Comparison of ENCODE assay signal across 16 cellular contexts in the genomic region with DNA sequence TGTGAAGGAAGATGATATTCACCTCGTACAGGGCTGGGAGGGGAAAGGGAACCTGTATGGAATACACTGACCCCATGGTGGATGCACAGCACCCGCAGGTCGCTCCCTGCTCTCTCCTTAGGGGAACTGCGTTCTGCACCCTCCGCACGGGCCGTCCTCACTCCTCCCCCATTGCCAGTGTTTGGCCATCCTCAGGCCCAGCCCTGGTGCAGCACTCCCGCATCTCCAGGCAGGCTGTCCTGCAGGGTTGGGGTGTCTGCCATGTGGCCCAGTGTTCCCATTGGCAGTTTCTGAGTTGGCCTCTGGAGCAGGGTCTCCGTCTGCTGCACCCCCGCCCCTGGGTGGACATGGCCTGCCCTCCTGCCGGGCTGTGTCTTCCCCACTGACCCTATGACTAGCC. TPM values are rescaled to one million over a fixed set of nuclear protein-coding genes. Genes with fewer than 3 reads are reported as not detected.
DNase-seq lines count a peak whose midpoint lies in the region; ATAC-seq, FAIRE-seq and TF ChIP-seq lines count a peak whose summit lies in the region.
"Had no signal": no experiment of that assay in that cellular context is flagged by ENCODE, and none has a peak within 500 bp of the region (broad histone marks: within the 10 kb centered on the region; RNA-seq: fewer than 3 reads in every experiment).

No MANE protein-coding gene starts in this region.

- no peak for ATAC-seq in Right ventricle myocardium inferior
- ATAC-seq: CD8-positive, alpha-beta T cell; K562 had no signal

- H3K4me1 ChIP-seq in HUES64 (ENCODE audit: insufficient read depth, low read length) (peaks cover 23% of the 10 kb centered on the region), kidney (ENCODE audit: control insufficient read depth in 1 of 2, insufficient read depth in 1 of 2, low read depth in 1 of 2, low read length in 2 of 2) (no peaks in the 10 kb centered on the region)

- no peaks in the 10 kb centered on the region for H3K9me3 ChIP-seq in HUES64 (ENCODE audit: insufficient read depth, low read depth, low read length)
- H3K9me3 ChIP-seq in kidney (ENCODE audit: control insufficient read depth in 1 of 2, low read length in 2 of 2): no peaks in the 10 kb centered on the region

- H3K9ac ChIP-seq in HUES64 (ENCODE audit: low read depth, low read length) (peak overlapping the region; percentile 40; the same call in 1 of the 2 replicates), kidney (ENCODE audit: low read length in 2 of 2) (no peak overlapping the region)

- FAIRE-seq in kidney (lab: Jason Lieb, UNC) (no peak), RCC 7860 (lab: Jason Lieb, UNC) (no peak)
- FAIRE-seq: GM19239, H54, HTR-8/SVneo, K562 had no signal

- no peak overlapping the region for H3K4me3 ChIP-seq in HUES64 (ENCODE audit: low read length)
- H3K4me3 ChIP-seq in kidney (ENCODE audit: low read length in 2 of 2): no peak overlapping the region
- H3K4me3 ChIP-seq: K562 had no signal

- H3K27ac ChIP-seq in HUES64 (ENCODE audit: low read depth, low read length): no peak overlapping the region
- H3K27ac ChIP-seq in kidney (ENCODE audit: low read depth in 2 of 2, low read length in 2 of 2): no peak overlapping the region
- H3K27ac ChIP-seq: 22Rv1 had no signal

- no peak for TF ChIP-seq CTCF in kidney (IDR thresholded peaks at IDR 0.05; ENCODE audit: borderline replicate concordance, extremely low read depth, insufficient read depth)

- intact Hi-C loops in Right ventricle myocardium inferior (cut with DNase I) (no loop called here), cardiac septum (cut with DNase I) (no loop called here), kidney (cut with DNase I) (no loop called here)

- WGBS in HUES64: 90% methylated on average over 11 of the region's 11 CpGs

- H3K27me3 ChIP-seq in HUES64 (ENCODE audit: insufficient read depth, low read length): no peaks in the 10 kb centered on the region

- peak; percentile 52 for DNase-seq in Right ventricle myocardium inferior (ENCODE audit: missing footprints)
- no peak for DNase-seq in cardiac septum (ENCODE audit: low spot score)
- DNase-seq in kidney: peak; percentile 49
- DNase-seq in NCI-H510A treated with DMSO at 0.1 percent for 48 hours (lab: John Stamatoyannopoulos, UW): no peak
- DNase-seq in RCC 7860 (ENCODE audit: low spot score): no peak
- DNase-seq in KG1 (lab: John Stamatoyannopoulos, UW): no peak
- DNase-seq: CD8-positive, alpha-beta T cell; DND-41; GDM1 had no signal

- H3K36me3 ChIP-seq in HUES64 (ENCODE audit: insufficient read depth, low read length) (no peaks in the 10 kb centered on the region), kidney (ENCODE audit: control insufficient read depth in 1 of 2, insufficient read depth in 2 of 2, low read length in 2 of 2) (no peaks in the 10 kb centered on the region)

RNA-seq across cellular contexts. Expression of gene PARVG, which starts 19.1 kb away (rescaled TPM):
- total RNA-seq in Right ventricle myocardium inferior: 3.1 TPM
- 2.1 TPM for total RNA-seq in cardiac septum
- polyA plus RNA-seq in HUES64 (2013, experiment 1 of 2): 0.35 TPM
- polyA plus RNA-seq in HUES64 (2013, experiment 2 of 2): 1.5 TPM
- total RNA-seq in kidney: 20.9 TPM
- polyA plus RNA-seq in kidney (ENCODE audit: insufficient read depth, low read depth, low replicate concordance): 2.5 TPM
- polyA plus RNA-seq: BJ, K562 had no signal

Comparison
In these comparisons a context has a peak if more than half of its experiments do, and no peak if none do; other contexts are left out.
1. DNase-seq: peak in Right ventricle myocardium inferior (single experiment) and kidney (single experiment); none in cardiac septum (single experiment), NCI-H510A treated with DMSO at 0.1 percent for 48 hours (single experiment), RCC 7860 (single experiment) and KG1 (single experiment).